In the genomic region with DNA sequence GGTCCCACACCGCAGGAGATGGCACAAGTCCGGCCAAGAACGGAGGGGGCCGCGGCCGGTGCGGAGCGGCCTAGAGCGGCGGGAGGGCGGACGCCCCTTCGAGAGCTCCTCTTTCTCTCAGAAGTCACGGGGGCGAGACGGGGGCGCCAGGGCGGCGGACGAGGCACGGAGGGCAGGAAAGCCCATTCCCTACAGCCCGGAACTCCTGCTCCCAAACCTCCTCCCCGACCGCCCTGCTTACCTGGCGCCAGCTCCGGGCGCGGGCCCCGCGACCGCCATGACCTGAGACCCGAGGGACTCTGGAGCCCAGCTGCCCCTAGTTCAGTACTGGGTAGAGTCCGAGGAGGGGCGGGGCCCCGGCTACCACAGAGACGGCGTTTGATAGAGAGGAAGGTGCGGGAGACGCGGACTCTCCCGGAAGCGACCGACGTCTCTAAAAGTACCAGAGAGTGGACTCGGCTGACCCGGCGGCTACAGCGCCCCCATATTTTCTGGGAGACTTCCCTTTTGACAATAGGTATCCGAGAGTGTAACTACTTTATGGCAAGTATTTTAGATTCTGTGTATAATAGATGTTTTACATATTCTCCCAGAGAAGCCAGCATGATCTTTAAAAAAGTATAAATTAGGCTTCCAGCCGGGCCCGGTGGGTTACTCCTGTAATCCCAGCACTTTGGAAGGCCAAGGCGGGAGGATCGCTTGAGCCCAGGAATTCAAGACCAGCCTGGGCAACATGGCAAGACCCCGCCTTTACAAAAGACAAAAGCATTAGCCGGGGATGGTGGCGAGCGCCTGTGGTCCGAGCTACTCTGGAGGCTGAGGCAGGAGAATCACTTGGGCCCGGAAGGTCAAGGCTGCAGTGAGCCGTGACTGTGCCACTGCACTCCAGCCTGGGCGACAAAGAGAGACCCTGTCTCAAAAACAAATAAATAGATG, we compare ENCODE assay signal across 8 cellular contexts. TPM values are rescaled to one million over a fixed set of nuclear protein-coding genes. Genes with fewer than 3 reads are reported as not detected.
DNase-seq lines count a peak whose midpoint lies in the region; ATAC-seq and TF ChIP-seq lines count a peak whose summit lies in the region.

A gene (minus strand): TSS at position 301 of the 936 bp plus-strand sequence. CDS start 22 bp downstream, at position 279.

- peak; percentile 66; the same call in 1 of the 2 replicates for TF ChIP-seq CTCF in PC-9 (conservative IDR thresholded peaks at IDR 0.05)

- peak; percentile 95 for ATAC-seq in GM21576 (IDR thresholded peaks at IDR 0.05; ENCODE audit: unreplicated experiment)

- TF ChIP-seq EP300 in Ishikawa (IDR thresholded peaks at IDR 0.05; ENCODE audit: borderline replicate concordance) = no peak

- TF ChIP-seq POLR2A in erythroblast (IDR thresholded peaks at IDR 0.05; ENCODE audit: low read length) = peak; percentile 67

- H3K27ac ChIP-seq in PC-9 (peak within 1 kb of the TSS; percentile 35), muscle layer of colon (ENCODE audit: low read depth, low read length) (peak within 1 kb of the TSS; percentile 88)

- H3K9me3 ChIP-seq in PC-9 (ENCODE audit: insufficient read depth, low read depth) (no peaks in the 10 kb centered on the region), muscle layer of colon (ENCODE audit: low read length) (no peaks in the 10 kb centered on the region)

- POLR2A ChIA-PET in PC-9 (lab: Charles Lee; ENCODE audit: unreplicated experiment) = interaction anchor here (0.6 to 1.0 kb wide), 8 partner anchors 27 to 403 kb away, joined by 3 to 9 read pairs (median 4); no protein-coding TSS in a partner anchor

- H2AFZ ChIP-seq in PC-9 = peak within 1 kb of the TSS; percentile 98

- peak within 1 kb of the TSS; percentile 71 for H3K9ac ChIP-seq in muscle layer of colon (ENCODE audit: low read length)

- peaks cover 45% of the 10 kb centered on the region for H3K79me2 ChIP-seq in PC-9 (ENCODE audit: low read depth)

- peaks cover 16% of the 10 kb centered on the region for H3K4me1 ChIP-seq in PC-9 (replicated peaks; ENCODE audit: insufficient read depth)
- peaks cover 14% of the 10 kb centered on the region for H3K4me1 ChIP-seq in muscle layer of colon (ENCODE audit: insufficient read depth, low read length)

- CTCF ChIA-PET in PC-9 (lab: Charles Lee) = interaction anchor here (0.5 to 1.6 kb wide), 10 partner anchors 12 to 603 kb away, joined by 3 to 8 read pairs (median 4); no protein-coding TSS in a partner anchor

- DNase-seq in DMS53 treated with DMSO at 0.1 percent for 48 hours (lab: John Stamatoyannopoulos, UW; ENCODE audit: unreplicated experiment) = peak; percentile 67
- DNase-seq in PC-9 = peak; percentile 96 to 100
- peak; percentile 83 for DNase-seq in activated T-cell treated with anti-CD3 and anti-CD28 coated beads, Interleukin-2, amount 50 U/mL, for 1 hour
- peak; percentile 92 to 93 for DNase-seq in erythroblast (lab: John Stamatoyannopoulos, UW)
- peak; percentile 82 for DNase-seq in stimulated activated CD8-positive, alpha-beta memory T cell treated with anti-CD3 and anti-CD28 coated beads, Interleukin-7, amount 100 ng/mL, for 24 hours (ENCODE audit: low read depth)

- H3K36me3 ChIP-seq in PC-9 (ENCODE audit: low read depth) (peaks cover 14% of the 10 kb centered on the region), muscle layer of colon (ENCODE audit: insufficient read depth, low read length) (peaks cover 8% of the 10 kb centered on the region)

- TF ChIP-seq RAD21 in Ishikawa (IDR thresholded peaks at IDR 0.05; ENCODE audit: low read depth) = no peak

- H4K20me1 ChIP-seq in PC-9 (ENCODE audit: insufficient read depth) = peaks cover 10% of the 10 kb centered on the region; the same call in 1 of the 2 replicates

- no peaks in the 10 kb centered on the region; the same call in 1 of the 2 replicates for H3F3A ChIP-seq in PC-9 (ENCODE audit: insufficient read depth, low read depth)

- H3K4me3 ChIP-seq in PC-9 = peak within 1 kb of the TSS; percentile 61
- peak within 1 kb of the TSS; percentile 83 to 96 for H3K4me3 ChIP-seq in muscle layer of colon (ENCODE audit: low read depth in 1 of 2, low read length in 2 of 2)

- BruUV-seq in PC-9 (replicated peaks; lab: Mats Ljungman, UMichigan) = TSS peak; percentile 90

- intact Hi-C loops in PC-9 (cut with micrococcal nuclease; ENCODE audit: unreplicated experiment) = loop anchor here (2.0 kb wide), 1 partner anchor 460 kb away; a partner anchor contains a TSS

- peak within 1 kb of the TSS; percentile 72 for H3K4me2 ChIP-seq in PC-9

- H3K27me3 ChIP-seq in PC-9 (ENCODE audit: insufficient read depth, low read depth) (no peaks in the 10 kb centered on the region), muscle layer of colon (ENCODE audit: control insufficient read depth in 1 of 2, insufficient read depth in 2 of 2, low read length in 2 of 2) (no peaks in the 10 kb centered on the region)

- no peaks in the 10 kb centered on the region for H3K9me2 ChIP-seq in PC-9 (ENCODE audit: insufficient read depth)

TF ChIP-seq in Ishikawa, 13 proteins besides CTCF, POLR2A, EP300 and RAD21:
- TF ChIP-seq FOXM1 (IDR thresholded peaks at IDR 0.05; ENCODE audit: borderline replicate concordance, low read depth) (no peak), YY1 (IDR thresholded peaks at IDR 0.05; ENCODE audit: low read depth) (peak; percentile 63; the same call in 1 of the 2 replicates), EGR1 (IDR thresholded peaks at IDR 0.05) (no peak), TAF1 (IDR thresholded peaks at IDR 0.05; ENCODE audit: low read depth) (peak; percentile 94), ZBTB7A (IDR thresholded peaks at IDR 0.05; ENCODE audit: low read depth) (peak; percentile 74), TEAD4 (IDR thresholded peaks at IDR 0.05) (no peak)
- TF ChIP-seq, protein P1, sequence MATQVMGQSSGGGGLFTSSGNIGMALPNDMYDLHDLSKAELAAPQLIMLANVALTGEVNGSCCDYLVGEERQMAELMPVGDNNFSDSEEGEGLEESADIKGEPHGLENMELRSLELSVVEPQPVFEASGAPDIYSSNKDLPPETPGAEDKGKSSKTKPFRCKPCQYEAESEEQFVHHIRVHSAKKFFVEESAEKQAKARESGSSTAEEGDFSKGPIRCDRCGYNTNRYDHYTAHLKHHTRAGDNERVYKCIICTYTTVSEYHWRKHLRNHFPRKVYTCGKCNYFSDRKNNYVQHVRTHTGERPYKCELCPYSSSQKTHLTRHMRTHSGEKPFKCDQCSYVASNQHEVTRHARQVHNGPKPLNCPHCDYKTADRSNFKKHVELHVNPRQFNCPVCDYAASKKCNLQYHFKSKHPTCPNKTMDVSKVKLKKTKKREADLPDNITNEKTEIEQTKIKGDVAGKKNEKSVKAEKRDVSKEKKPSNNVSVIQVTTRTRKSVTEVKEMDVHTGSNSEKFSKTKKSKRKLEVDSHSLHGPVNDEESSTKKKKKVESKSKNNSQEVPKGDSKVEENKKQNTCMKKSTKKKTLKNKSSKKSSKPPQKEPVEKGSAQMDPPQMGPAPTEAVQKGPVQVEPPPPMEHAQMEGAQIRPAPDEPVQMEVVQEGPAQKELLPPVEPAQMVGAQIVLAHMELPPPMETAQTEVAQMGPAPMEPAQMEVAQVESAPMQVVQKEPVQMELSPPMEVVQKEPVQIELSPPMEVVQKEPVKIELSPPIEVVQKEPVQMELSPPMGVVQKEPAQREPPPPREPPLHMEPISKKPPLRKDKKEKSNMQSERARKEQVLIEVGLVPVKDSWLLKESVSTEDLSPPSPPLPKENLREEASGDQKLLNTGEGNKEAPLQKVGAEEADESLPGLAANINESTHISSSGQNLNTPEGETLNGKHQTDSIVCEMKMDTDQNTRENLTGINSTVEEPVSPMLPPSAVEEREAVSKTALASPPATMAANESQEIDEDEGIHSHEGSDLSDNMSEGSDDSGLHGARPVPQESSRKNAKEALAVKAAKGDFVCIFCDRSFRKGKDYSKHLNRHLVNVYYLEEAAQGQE (IDR thresholded peaks at IDR 0.05; ENCODE audit: low read depth) = no peak
- TF ChIP-seq, protein P2, sequence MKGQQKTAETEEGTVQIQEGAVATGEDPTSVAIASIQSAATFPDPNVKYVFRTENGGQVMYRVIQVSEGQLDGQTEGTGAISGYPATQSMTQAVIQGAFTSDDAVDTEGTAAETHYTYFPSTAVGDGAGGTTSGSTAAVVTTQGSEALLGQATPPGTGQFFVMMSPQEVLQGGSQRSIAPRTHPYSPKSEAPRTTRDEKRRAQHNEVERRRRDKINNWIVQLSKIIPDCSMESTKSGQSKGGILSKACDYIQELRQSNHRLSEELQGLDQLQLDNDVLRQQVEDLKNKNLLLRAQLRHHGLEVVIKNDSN (IDR thresholded peaks at IDR 0.05) = 0 out of 2 replicates have a peak, but pooled peaks have one; percentile 1
- TF ChIP-seq, protein P3, sequence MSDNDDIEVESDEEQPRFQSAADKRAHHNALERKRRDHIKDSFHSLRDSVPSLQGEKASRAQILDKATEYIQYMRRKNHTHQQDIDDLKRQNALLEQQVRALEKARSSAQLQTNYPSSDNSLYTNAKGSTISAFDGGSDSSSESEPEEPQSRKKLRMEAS (IDR thresholded peaks at IDR 0.05) = peak; percentile 18; the same call in 1 of the 2 replicates

RNA-seq across cellular contexts. Expression of the gene that starts here (rescaled TPM):
- total RNA-seq in PC-9 (2021) = 150 and 179 TPM in 2 replicates

Comparison
In these comparisons a context has a peak if more than half of its experiments do, and no peak if none do; other contexts are left out.
1. Peak in every context shown above with its lines: DNase-seq, ATAC-seq, H3K4me3 ChIP-seq and H3K27ac ChIP-seq.